Comparison of ENCODE assay signal across 1 cellular context in genomic region chr11:64996327-64996709, GRCh38.
TF ChIP-seq lines count a peak whose summit lies in the region.

No MANE protein-coding gene starts in this region.

TF ChIP-seq in GM23338, 12 proteins besides CTCF, POLR2A, EP300 and RAD21 (continued from another document):
- TF ChIP-seq ETS1 (IDR thresholded peaks at IDR 0.05): no peak
- TF ChIP-seq EZH2phosphoT487 (IDR thresholded peaks at IDR 0.05; ENCODE audit: unreplicated experiment): no peak
- TF ChIP-seq EZH2 (IDR thresholded peaks at IDR 0.05; ENCODE audit: low read depth, unreplicated experiment): no peak
- no peak for TF ChIP-seq POLR2AphosphoS5 (IDR thresholded peaks at IDR 0.05; ENCODE audit: low read depth)
- TF ChIP-seq ZNF462 (CRISPR knock-in tag; IDR thresholded peaks at IDR 0.05): no peak
- TF ChIP-seq ZNF331 (CRISPR knock-in tag; IDR thresholded peaks at IDR 0.05; ENCODE audit: low read depth): no peak
- TF ChIP-seq JUNB (IDR thresholded peaks at IDR 0.05; ENCODE audit: unreplicated experiment): no peak
- no peak for TF ChIP-seq CREB1 (CRISPR knock-in tag; IDR thresholded peaks at IDR 0.05; ENCODE audit: low read depth)
